ENCODE assay signal across 22 cellular contexts in the genomic region with DNA sequence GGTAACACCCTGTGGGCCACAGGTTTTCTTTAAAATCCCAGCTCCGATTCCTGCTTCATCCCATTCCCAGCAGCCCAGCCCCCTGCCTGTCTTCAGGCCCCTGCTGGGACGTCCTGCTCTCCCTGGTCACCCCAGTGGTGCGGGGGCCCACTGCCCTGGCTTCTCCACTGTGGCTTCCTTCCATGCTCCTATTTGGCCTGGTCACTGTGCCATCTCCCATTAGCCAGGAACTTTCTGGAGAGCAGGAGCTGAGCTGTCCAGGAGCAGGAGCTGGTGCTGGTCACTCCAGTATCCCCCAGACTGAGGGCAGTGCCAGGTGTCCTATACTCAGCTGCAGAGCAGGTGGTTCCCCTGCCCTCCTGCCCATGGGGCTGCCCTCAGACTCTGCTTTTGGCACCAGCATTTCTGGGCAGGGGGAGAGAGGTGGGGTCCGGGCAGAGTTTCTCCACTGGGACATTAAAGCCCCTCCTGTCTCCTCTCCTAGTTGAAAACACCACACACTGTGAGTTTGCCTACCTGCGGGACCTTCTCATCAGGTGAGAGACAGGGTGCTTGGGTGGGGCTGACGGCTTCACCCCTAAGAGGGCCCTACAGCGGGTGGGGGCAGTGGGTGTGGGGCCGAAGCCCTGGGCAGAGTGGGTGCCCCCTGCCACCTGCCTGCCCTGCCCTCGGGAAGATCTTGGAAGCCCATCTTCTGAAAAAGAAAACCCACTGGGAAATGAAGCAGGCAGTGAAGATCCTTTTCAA.
DNase-seq lines count a peak whose midpoint lies in the region; ATAC-seq, FAIRE-seq and TF ChIP-seq lines count a peak whose summit lies in the region.
"Had no signal": no experiment of that assay in that cellular context is flagged by ENCODE, and none has a peak within 500 bp of the region (broad histone marks: within the 10 kb centered on the region; RNA-seq: fewer than 3 reads in every experiment).

No MANE protein-coding gene starts in this region.

- intact Hi-C loops in HepG2 (cut with micrococcal nuclease; ENCODE audit: unreplicated experiment) = no loop called here

- in situ Hi-C loops in HepG2 (cut with HindIII; ENCODE audit: extremely low pct_ligation_motif_present, low pct_unique_long_range_greater_than_20kb) = loop anchor here (5.0 kb wide), 2 partner anchors 70 to 165 kb away; no protein-coding TSS in a partner anchor

- POLR2A ChIA-PET in activated naive CD8-positive, alpha-beta T cell treated with anti-CD3 and anti-CD28 coated beads, Interleukin-2, amount 10 ng/mL, durations not matched to agents 7 days and 5 days (lab: Charles Lee) = interaction anchor here (1.3 kb wide), 1 partner anchor 97 kb away, joined by 3 read pairs; no protein-coding TSS in a partner anchor
- POLR2A ChIA-PET in HepG2 (lab: Yijun Ruan, JAX) = interaction anchor here (1.6 kb wide), 1 partner anchor 67 kb away, joined by 4 read pairs; no protein-coding TSS in a partner anchor

- TF ChIP-seq EP300 in HepG2 (IDR thresholded peaks at IDR 0.05; ENCODE audit: low read depth in 2 of 2, low read length in 2 of 2) = no peak
- TF ChIP-seq EP300 in HepG2 (CRISPR knock-in tag; IDR thresholded peaks at IDR 0.05; ENCODE audit: borderline replicate concordance) = no peak

- no peaks in the 10 kb centered on the region for H3K9me3 Mint-ChIP-seq in activated naive CD8-positive, alpha-beta T cell treated with anti-CD3 and anti-CD28 coated beads, Interleukin-2, amount 10 ng/mL, durations not matched to agents 7 days and 5 days
- no peaks in the 10 kb centered on the region for H3K9me3 Mint-ChIP-seq in activated naive CD8-positive, alpha-beta T cell treated with anti-CD3 and anti-CD28 coated beads for 36 hours
- H3K9me3 Mint-ChIP-seq: neural crest cell had no signal

- H3K4me1 ChIP-seq in HepG2 (ENCODE audit: insufficient read depth, low read length) = peaks cover 6% of the 10 kb centered on the region
- H3K4me1 ChIP-seq: Caco-2 had no signal

- ATAC-seq in activated naive CD8-positive, alpha-beta T cell treated with anti-CD3 and anti-CD28 coated beads, Interleukin-2, amount 10 ng/mL, durations not matched to agents 7 days and 5 days (ENCODE audit: low read depth) = no peak
- ATAC-seq in HepG2 = no peak
- no peak for ATAC-seq in HG03196 (IDR thresholded peaks at IDR 0.05; ENCODE audit: unreplicated experiment)
- ATAC-seq: activated CD8-positive, alpha-beta memory T cell treated with anti-CD3 and anti-CD28 coated beads, Interleukin-2, amount 10 ng/mL, durations not matched to agents 7 days and 5 days; left colon had no signal

- no TSS peak for BruUV-seq in HepG2 (replicated peaks; lab: Mats Ljungman, UMichigan)

- peak in 1 of 2 experiments; percentile 36; a peak in 1 of 4 replicates for TF ChIP-seq POLR2A in HepG2 (IDR thresholded peaks at IDR 0.05; ENCODE audit: insufficient read depth in 1 of 2, low read depth in 2 of 2, low read length in 2 of 2)

- DNase-seq in activated naive CD8-positive, alpha-beta T cell treated with anti-CD3 and anti-CD28 coated beads, Interleukin-2, amount 10 ng/mL, durations not matched to agents 7 days and 5 days = peak; percentile 26
- no peak for DNase-seq in activated naive CD8-positive, alpha-beta T cell treated with anti-CD3 and anti-CD28 coated beads for 36 hours
- DNase-seq in WERI-Rb-1 (peak; percentile 7), HepG2 (ENCODE audit: low spot score) (no peak), urothelium cell line (ENCODE audit: low spot score) (no peak), kidney tubule cell (ENCODE audit: low spot score) (no peak)
- DNase-seq: activated CD8-positive, alpha-beta memory T cell treated with anti-CD3 and anti-CD28 coated beads, Interleukin-2, amount 10 ng/mL, durations not matched to agents 7 days and 5 days; activated gamma-delta T cell treated with Interleukin-2 at 50 U/mL for 16 hours; effector CD4-positive, alpha-beta T cell; EL; esophagus squamous epithelium; Kasumi-1; midbrain; NCI-H1092 treated with DMSO at 0.1 percent for 48 hours; NCI-H524 treated with DMSO at 0.1 percent for 48 hours; RPMI8226 had no signal

- no peak for TF ChIP-seq RAD21 in HepG2 (CRISPR knock-in tag; IDR thresholded peaks at IDR 0.05)

- H3K4me3 Mint-ChIP-seq in activated naive CD8-positive, alpha-beta T cell treated with anti-CD3 and anti-CD28 coated beads, Interleukin-2, amount 10 ng/mL, durations not matched to agents 7 days and 5 days = no peak overlapping the region
- H3K4me3 Mint-ChIP-seq in activated naive CD8-positive, alpha-beta T cell treated with anti-CD3 and anti-CD28 coated beads for 36 hours = no peak overlapping the region
- H3K4me3 Mint-ChIP-seq: activated CD8-positive, alpha-beta memory T cell treated with anti-CD3 and anti-CD28 coated beads, Interleukin-2, amount 10 ng/mL, durations not matched to agents 7 days and 5 days; neural crest cell had no signal

- H4K20me1 ChIP-seq in HepG2 (ENCODE audit: insufficient read depth, low read length) = peaks cover 16% of the 10 kb centered on the region; the same call in 1 of the 2 replicates

- H3K36me3 Mint-ChIP-seq in activated naive CD8-positive, alpha-beta T cell treated with anti-CD3 and anti-CD28 coated beads, Interleukin-2, amount 10 ng/mL, durations not matched to agents 7 days and 5 days = peaks cover 19% of the 10 kb centered on the region
- H3K36me3 Mint-ChIP-seq in activated naive CD8-positive, alpha-beta T cell treated with anti-CD3 and anti-CD28 coated beads for 36 hours = peaks cover 35% of the 10 kb centered on the region

- TF ChIP-seq CTCF in WERI-Rb-1 (IDR thresholded peaks at IDR 0.05; ENCODE audit: low read depth, low read length) (no peak), HepG2 (CRISPR knock-in tag; IDR thresholded peaks at IDR 0.05) (no peak)

- H3K36me3 ChIP-seq in WERI-Rb-1 (peaks cover 87% of the 10 kb centered on the region), HepG2 (replicated peaks in 1 of 2; ENCODE audit: control insufficient read depth in 1 of 2, insufficient read depth in 2 of 2, low read length in 2 of 2) (peaks cover 41 to 66% of the 10 kb centered on the region in 2 experiments)

- no peak overlapping the region for H3K9ac ChIP-seq in HepG2 (ENCODE audit: insufficient read depth, low read depth, low read length)

- no peaks in the 10 kb centered on the region for H3K27me3 Mint-ChIP-seq in activated naive CD8-positive, alpha-beta T cell treated with anti-CD3 and anti-CD28 coated beads, Interleukin-2, amount 10 ng/mL, durations not matched to agents 7 days and 5 days
- H3K27me3 Mint-ChIP-seq in activated naive CD8-positive, alpha-beta T cell treated with anti-CD3 and anti-CD28 coated beads for 36 hours = no peaks in the 10 kb centered on the region
- H3K27me3 Mint-ChIP-seq: activated CD8-positive, alpha-beta memory T cell treated with anti-CD3 and anti-CD28 coated beads, Interleukin-2, amount 10 ng/mL, durations not matched to agents 7 days and 5 days had no signal

- no peak overlapping the region for H2AFZ ChIP-seq in HepG2 (ENCODE audit: low read length)

- H3K27ac Mint-ChIP-seq in activated naive CD8-positive, alpha-beta T cell treated with anti-CD3 and anti-CD28 coated beads, Interleukin-2, amount 10 ng/mL, durations not matched to agents 7 days and 5 days = no peak overlapping the region
- no peak overlapping the region for H3K27ac Mint-ChIP-seq in activated naive CD8-positive, alpha-beta T cell treated with anti-CD3 and anti-CD28 coated beads for 36 hours
- H3K27ac Mint-ChIP-seq: activated CD8-positive, alpha-beta memory T cell treated with anti-CD3 and anti-CD28 coated beads, Interleukin-2, amount 10 ng/mL, durations not matched to agents 7 days and 5 days had no signal

- H3K4me1 Mint-ChIP-seq in activated naive CD8-positive, alpha-beta T cell treated with anti-CD3 and anti-CD28 coated beads, Interleukin-2, amount 10 ng/mL, durations not matched to agents 7 days and 5 days = peaks cover 4% of the 10 kb centered on the region
- H3K4me1 Mint-ChIP-seq in activated naive CD8-positive, alpha-beta T cell treated with anti-CD3 and anti-CD28 coated beads for 36 hours = peaks cover 13% of the 10 kb centered on the region

- H3K9me3 ChIP-seq in WERI-Rb-1 (ENCODE audit: severe bottlenecking) = no peaks in the 10 kb centered on the region
- H3K9me3 ChIP-seq in HepG2 (ENCODE audit: low read length) = no peaks in the 10 kb centered on the region
- H3K9me3 ChIP-seq: ascending aorta, Caco-2, esophagus squamous epithelium had no signal

- CTCF ChIA-PET in HepG2 (lab: Yijun Ruan, JAX; ENCODE audit: low intra/inter-chr PET ratio, low total read pairs) = no interaction called here

- no peaks in the 10 kb centered on the region for H3K79me2 ChIP-seq in HepG2 (ENCODE audit: insufficient read depth, low read length)

- 100% methylated on average over 4 of the region's 9 CpGs for WGBS in HepG2 (ENCODE audit: low lambda C conversion rate)

- FAIRE-seq in HepG2 (lab: Jason Lieb, UNC) = no peak
- FAIRE-seq in urothelium cell line (lab: Jason Lieb, UNC) = peak; percentile 58

- H3K4me2 ChIP-seq in HepG2 (ENCODE audit: low read depth, low read length) = no peak overlapping the region

- no peak overlapping the region for H3K4me3 ChIP-seq in WERI-Rb-1 (ENCODE audit: low read depth, low read length)
- H3K4me3 ChIP-seq in HepG2 (replicated peaks in 1 of 3; ENCODE audit: insufficient read depth in 1 of 3, low read depth in 2 of 3, low read length in 3 of 3) = no peak overlapping the region
- H3K4me3 ChIP-seq: ascending aorta, esophagus squamous epithelium had no signal

- no peak overlapping the region for H3K27ac ChIP-seq in WERI-Rb-1
- H3K27ac ChIP-seq in HepG2 (ENCODE audit: extremely low read length, insufficient read depth, low read length) = no peak overlapping the region
- H3K27ac ChIP-seq: ascending aorta, esophagus squamous epithelium, VCaP had no signal

- no peaks in the 10 kb centered on the region for H3K27me3 ChIP-seq in WERI-Rb-1 (ENCODE audit: insufficient read depth, low read depth, severe bottlenecking)
- H3K27me3 ChIP-seq in HepG2 (ENCODE audit: control insufficient read depth in 1 of 2, insufficient read depth in 2 of 2, low read length in 2 of 2) = no peaks in the 10 kb centered on the region
- H3K27me3 ChIP-seq: ascending aorta, esophagus squamous epithelium had no signal

TF ChIP-seq in HepG2, 621 proteins besides CTCF, POLR2A, EP300 and RAD21 (continues in another document):
- TF ChIP-seq AGO2 (optimal IDR thresholded peaks at IDR 0.05; ENCODE audit: low read depth, low read length) = peak; percentile 68
- 0 out of 2 replicates have a peak, but pooled peaks have one; percentile 18 for TF ChIP-seq BRD4 (CRISPR knock-in tag; IDR thresholded peaks at IDR 0.05)

Comparison
In these comparisons a context has a peak if more than half of its experiments do, and no peak if none do; other contexts are left out.
1. DNase-seq: peak in activated naive CD8-positive, alpha-beta T cell treated with anti-CD3 and anti-CD28 coated beads, Interleukin-2, amount 10 ng/mL, durations not matched to agents 7 days and 5 days (single experiment) and WERI-Rb-1 (single experiment); none in activated naive CD8-positive, alpha-beta T cell treated with anti-CD3 and anti-CD28 coated beads for 36 hours (single experiment), HepG2 (single experiment), urothelium cell line (single experiment) and kidney tubule cell (single experiment).